8 cellular contexts compared by ENCODE assay signal in the genomic region with DNA sequence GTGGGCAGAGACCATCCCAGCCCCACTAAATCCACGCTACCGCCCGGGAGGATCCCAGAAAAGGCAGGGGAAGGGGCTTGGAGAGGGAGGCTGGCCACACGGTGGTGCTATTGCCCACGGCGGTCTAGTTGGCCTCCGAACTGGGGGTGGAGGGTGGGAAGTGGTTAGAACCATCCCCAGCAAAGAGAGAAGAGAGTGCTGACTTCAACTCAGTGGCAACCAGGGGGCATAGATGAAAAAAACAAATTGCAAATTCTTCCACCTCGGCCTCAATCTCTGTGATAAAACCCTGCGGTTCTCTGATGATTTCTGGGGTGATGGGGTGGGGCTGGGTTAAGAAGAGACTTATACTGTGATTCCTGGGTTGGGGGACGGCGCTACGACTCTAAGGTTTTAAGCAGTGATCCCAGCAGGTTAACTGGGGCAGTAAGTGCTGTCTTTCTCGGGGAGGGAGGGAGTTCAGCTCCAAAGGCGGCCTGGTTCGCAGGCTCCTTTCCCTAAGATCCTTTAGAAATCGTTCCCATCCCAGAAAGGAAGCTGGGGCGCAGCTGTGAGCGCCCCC.
A peak's percentile ranks its signal among the peaks of the same experiment; 100 is the strongest.
DNase-seq lines count a peak whose midpoint lies in the region; ATAC-seq and TF ChIP-seq lines count a peak whose summit lies in the region.

No MANE protein-coding gene starts in this region.

- peak; percentile 30 for ATAC-seq in GM21447 (IDR thresholded peaks at IDR 0.05; ENCODE audit: unreplicated experiment)
- peak; percentile 82 for ATAC-seq in activated naive CD8-positive, alpha-beta T cell treated with anti-CD3 and anti-CD28 coated beads, Interleukin-2, amount 50 U/mL, for 24 hours
- peak; percentile 88 for ATAC-seq in Right ventricle myocardium superior (ENCODE audit: poor library complexity)

- no peaks in the 10 kb centered on the region; a peak in 1 of 22 replicates for H4K20me1 ChIP-seq in BLaER1 treated with 17β-estradiol and CSF1 and Interleukin-3, amounts not matched to agents 10 nM and 100 nM

- peaks cover 23% of the 10 kb centered on the region for H3K4me1 Mint-ChIP-seq in activated naive CD8-positive, alpha-beta T cell treated with anti-CD3 and anti-CD28 coated beads, Interleukin-2, amount 50 U/mL, for 24 hours
- peaks cover 37% of the 10 kb centered on the region for H3K4me1 Mint-ChIP-seq in osteocyte (ENCODE audit: unreplicated experiment)

- peak; percentile 87 for TF ChIP-seq CTCF in osteocyte (IDR thresholded peaks at IDR 0.05)

- H3K4me3 Mint-ChIP-seq in activated naive CD8-positive, alpha-beta T cell treated with anti-CD3 and anti-CD28 coated beads, Interleukin-2, amount 50 U/mL, for 24 hours, result peak overlapping the region; percentile 76
- peak overlapping the region; percentile 71 for H3K4me3 Mint-ChIP-seq in osteocyte (ENCODE audit: unreplicated experiment)

- peak; percentile 80 for DNase-seq in NAMALWA (ENCODE audit: low spot score)
- DNase-seq in SW480 (ENCODE audit: low spot score), result peak; percentile 71
- peak; percentile 90 for DNase-seq in activated naive CD8-positive, alpha-beta T cell treated with anti-CD3 and anti-CD28 coated beads, Interleukin-2, amount 50 U/mL, for 24 hours
- peak; percentile 92 for DNase-seq in Right ventricle myocardium superior
- DNase-seq in osteocyte (ENCODE audit: extremely low spot score, unreplicated experiment), result peak; percentile 94

- H3K27ac ChIP-seq in BLaER1 treated with 17β-estradiol and CSF1 and Interleukin-3, amounts not matched to agents 10 nM and 100 nM, result peak overlapping the region in 3 of 11 experiments; percentile 37 to 56 (median 45); a peak in 2 of 22 replicates
- H3K27ac ChIP-seq in temporal lobe (ENCODE audit: low read depth, low read length), result peak overlapping the region; percentile 96

- peak overlapping the region in 9 of 11 experiments; percentile 41 to 77 (median 50); a peak in 10 of 22 replicates for H3K9ac ChIP-seq in BLaER1 treated with 17β-estradiol and CSF1 and Interleukin-3, amounts not matched to agents 10 nM and 100 nM

- peaks cover 20 to 29% (median 26%) of the 10 kb centered on the region in 11 experiments for H3K27me3 ChIP-seq in BLaER1 treated with 17β-estradiol and CSF1 and Interleukin-3, amounts not matched to agents 10 nM and 100 nM

- no peaks in the 10 kb centered on the region for H3K9me3 ChIP-seq in BLaER1 treated with 17β-estradiol and CSF1 and Interleukin-3, amounts not matched to agents 10 nM and 100 nM (replicated peaks in 1 of 11)

- H3K36me3 ChIP-seq in BLaER1 treated with 17β-estradiol and CSF1 and Interleukin-3, amounts not matched to agents 10 nM and 100 nM, result no peaks in the 10 kb centered on the region

- peak overlapping the region; percentile 65 to 81 (median 71); a peak in 19 of 20 replicates for H3K4me3 ChIP-seq in BLaER1 treated with 17β-estradiol and CSF1 and Interleukin-3, amounts not matched to agents 10 nM and 100 nM

- peaks cover 0 to 15% (median 8%) of the 10 kb centered on the region in 10 experiments; a peak in 9 of 20 replicates for H3K4me1 ChIP-seq in BLaER1 treated with 17β-estradiol and CSF1 and Interleukin-3, amounts not matched to agents 10 nM and 100 nM

- peak overlapping the region; percentile 68 for H3K27ac Mint-ChIP-seq in activated naive CD8-positive, alpha-beta T cell treated with anti-CD3 and anti-CD28 coated beads, Interleukin-2, amount 50 U/mL, for 24 hours
- H3K27ac Mint-ChIP-seq in osteocyte (ENCODE audit: unreplicated experiment), result peak overlapping the region; percentile 86

- peak overlapping the region; percentile 93 to 100 (median 99) for H3K4me2 ChIP-seq in BLaER1 treated with 17β-estradiol and CSF1 and Interleukin-3, amounts not matched to agents 10 nM and 100 nM

- intact Hi-C loops in Right ventricle myocardium superior (cut with DNase I), result loop anchor here (2.0 to 10.0 kb wide), 3 partner anchors 247 to 538 kb away; a partner anchor contains a TSS

- H3K27me3 Mint-ChIP-seq in activated naive CD8-positive, alpha-beta T cell treated with anti-CD3 and anti-CD28 coated beads, Interleukin-2, amount 50 U/mL, for 24 hours, result peaks cover 3% of the 10 kb centered on the region
- H3K27me3 Mint-ChIP-seq in osteocyte (ENCODE audit: unreplicated experiment), result no peaks in the 10 kb centered on the region

- no peaks in the 10 kb centered on the region for H3K36me3 Mint-ChIP-seq in activated naive CD8-positive, alpha-beta T cell treated with anti-CD3 and anti-CD28 coated beads, Interleukin-2, amount 50 U/mL, for 24 hours (ENCODE audit: low read depth)
- H3K36me3 Mint-ChIP-seq in osteocyte (ENCODE audit: unreplicated experiment), result no peaks in the 10 kb centered on the region

- H3K9me3 Mint-ChIP-seq in activated naive CD8-positive, alpha-beta T cell treated with anti-CD3 and anti-CD28 coated beads, Interleukin-2, amount 50 U/mL, for 24 hours, result no peaks in the 10 kb centered on the region
- H3K9me3 Mint-ChIP-seq in osteocyte (ENCODE audit: unreplicated experiment), result no peaks in the 10 kb centered on the region

Comparison
In these comparisons a context has a peak if more than half of its experiments do, and no peak if none do; other contexts are left out.
1. ATAC-seq: peak in every context shown above with its lines; median percentile 88 in Right ventricle myocardium superior; 82 in activated naive CD8-positive, alpha-beta T cell treated with anti-CD3 and anti-CD28 coated beads, Interleukin-2, amount 50 U/mL, for 24 hours; 30 in GM21447.